In genomic region chr11:8826901-8827560, GRCh38 we compare ENCODE assay signal across 14 cellular contexts.
DNase-seq lines count a peak whose midpoint lies in the region; ATAC-seq and TF ChIP-seq lines count a peak whose summit lies in the region.
"Had no signal": no experiment of that assay in that cellular context is flagged by ENCODE, and none has a peak within 500 bp of the region (broad histone marks: within the 10 kb centered on the region; RNA-seq: fewer than 3 reads in every experiment).

No MANE protein-coding gene starts in this region.

- H4K8ac ChIP-seq in mesenchymal stem cell (ENCODE audit: low read length), result peak overlapping the region; percentile 47

- H3K4me3 ChIP-seq in heart right ventricle (no peak overlapping the region), brain microvascular endothelial cell (ENCODE audit: low read depth, low read length) (no peak overlapping the region), mesenchymal stem cell (ENCODE audit: insufficient read depth in 1 of 2, low read depth in 1 of 2, low read length in 2 of 2) (no peak overlapping the region)

- peak overlapping the region; percentile 85 for H2BK120ac ChIP-seq in mesenchymal stem cell (ENCODE audit: low read depth, low read length)

- H2BK12ac ChIP-seq in mesenchymal stem cell (ENCODE audit: low read length in 2 of 2), result peak overlapping the region; percentile 69 to 93

- no peaks in the 10 kb centered on the region for H3K27me3 ChIP-seq in heart right ventricle
- no peaks in the 10 kb centered on the region for H3K27me3 ChIP-seq in brain microvascular endothelial cell (replicated peaks)
- no peaks in the 10 kb centered on the region for H3K27me3 ChIP-seq in mesenchymal stem cell (ENCODE audit: control insufficient read depth in 1 of 2, insufficient read depth in 1 of 2, low read length in 2 of 2)

- H3K4me2 ChIP-seq in mesenchymal stem cell (ENCODE audit: low read length, poor library complexity, severe bottlenecking), result no peak overlapping the region

- no peak overlapping the region for H3K9ac ChIP-seq in mesenchymal stem cell (ENCODE audit: low read length)

- H3K36me3 ChIP-seq in heart right ventricle, result peaks cover 0 to 19% (median 0%) of the 10 kb centered on the region in 9 donors
- H3K36me3 ChIP-seq in brain microvascular endothelial cell (replicated peaks), result no peaks in the 10 kb centered on the region
- peaks cover 13 to 25% of the 10 kb centered on the region in 2 experiments for H3K36me3 ChIP-seq in mesenchymal stem cell (ENCODE audit: control insufficient read depth in 1 of 2, insufficient read depth in 2 of 2, low read depth in 1 of 2, low read length in 2 of 2)

- peak overlapping the region; percentile 65 for H4K91ac ChIP-seq in mesenchymal stem cell (ENCODE audit: low read length)

- peaks cover 0 to 23% (median 8%) of the 10 kb centered on the region in 9 donors for H3K4me1 ChIP-seq in heart right ventricle
- H3K4me1 ChIP-seq in mesenchymal stem cell (ENCODE audit: control insufficient read depth, insufficient read depth, low read depth, low read length), result peaks cover 12% of the 10 kb centered on the region

- intact Hi-C loops in heart right ventricle (cut with DNase I) (loop anchor here in 1 of 10 donors (10.0 kb wide), 1 partner anchor 78 kb away; no protein-coding TSS in a partner anchor), cardiac septum (cut with DNase I) (no loop called here)

- peak overlapping the region; percentile 75 for H2AK5ac ChIP-seq in mesenchymal stem cell (ENCODE audit: low read length, severe bottlenecking)

- peak overlapping the region; percentile 2 for H2BK15ac ChIP-seq in mesenchymal stem cell (ENCODE audit: low read depth, poor library complexity, severe bottlenecking)

- ATAC-seq in heart right ventricle, result peak in 1 of 8 donors; percentile 14
- ATAC-seq: activated CD8-positive, alpha-beta T cell treated with anti-CD3 and anti-CD28 coated beads, Interleukin-2, amount 10 ng/mL, durations not matched to agents 7 days and 5 days had no signal

- H3K27ac ChIP-seq in heart right ventricle (peak overlapping the region in 6 of 10 donors; percentile 12 to 53 (median 27)), brain microvascular endothelial cell (peak overlapping the region; percentile 48), mesenchymal stem cell (ENCODE audit: low read length, poor library complexity, severe bottlenecking) (peak overlapping the region; percentile 81)

- H3K14ac ChIP-seq in mesenchymal stem cell (ENCODE audit: low read length in 2 of 2), result peak overlapping the region in 1 of 2 experiments; percentile 49

- DNase-seq in heart right ventricle (no peak), cardiac septum (ENCODE audit: low spot score) (no peak), brain microvascular endothelial cell (no peak), mesenchymal stem cell (peak; percentile 65), iPS-NIHi7 (ENCODE audit: extremely low spot score) (no peak), NCI-H2029 treated with DMSO at 0.1 percent for 48 hours (lab: John Stamatoyannopoulos, UW) (no peak), NCI-H524 treated with DMSO at 0.1 percent for 48 hours (lab: John Stamatoyannopoulos, UW) (no peak)
- no peak for DNase-seq in stimulated activated naive CD4-positive, alpha-beta T cell treated with Interleukin-2 at 50 U/mL for 16 hours (lab: John Stamatoyannopoulos, UW)
- DNase-seq: activated CD8-positive, alpha-beta T cell treated with anti-CD3 and anti-CD28 coated beads, Interleukin-2, amount 10 ng/mL, durations not matched to agents 7 days and 5 days; activated naive CD4-positive, alpha-beta T cell treated with Interleukin-2 at 50 U/mL for 16 hours; cerebellar nuclear complex; kidney; NCI-H2171; T1000 had no signal

- H3K18ac ChIP-seq in mesenchymal stem cell (ENCODE audit: low read depth in 1 of 2, low read length in 2 of 2), result peak overlapping the region; percentile 69 to 70

- H2AFZ ChIP-seq in mesenchymal stem cell (ENCODE audit: low read depth, low read length), result no peak overlapping the region

- H3K9me3 ChIP-seq in heart right ventricle (no peaks in the 10 kb centered on the region), mesenchymal stem cell (ENCODE audit: control insufficient read depth, low read length) (no peaks in the 10 kb centered on the region)

- peak overlapping the region; percentile 3 for H2BK5ac ChIP-seq in mesenchymal stem cell (ENCODE audit: low read depth, low read length, poor library complexity, severe bottlenecking)

- no peak overlapping the region for H3K23ac ChIP-seq in mesenchymal stem cell (ENCODE audit: low read length in 2 of 2)

- peak overlapping the region; percentile 50 to 74 for H3K4ac ChIP-seq in mesenchymal stem cell (ENCODE audit: low read depth in 1 of 2, low read length in 2 of 2)

- H3K79me1 ChIP-seq in mesenchymal stem cell (replicated peaks; ENCODE audit: low read length, poor library complexity, severe bottlenecking), result peaks cover 24% of the 10 kb centered on the region

- TF ChIP-seq CTCF in heart right ventricle (IDR thresholded peaks at IDR 0.05), result no peak
- TF ChIP-seq CTCF in brain microvascular endothelial cell (IDR thresholded peaks at IDR 0.05; ENCODE audit: low read depth, low read length, missing control alignments), result no peak

- WGBS in heart right ventricle, 2 donors, result 54 to 61% methylated on average over 6 of the region's 6 CpGs
- WGBS in mesenchymal stem cell, result 58% methylated on average over 6 of the region's 6 CpGs

- in situ Hi-C loops in brain microvascular endothelial cell (cut with HindIII; ENCODE audit: low pct_ligation_motif_present, low sequenced_read_pairs), result no loop called here

Comparison
In these comparisons a context has a peak if more than half of its experiments do, and no peak if none do; other contexts are left out.
1. H3K27ac ChIP-seq: peak in every context shown above with its lines; median percentile 81 in mesenchymal stem cell; 48 in brain microvascular endothelial cell; 27 in heart right ventricle.